In the genomic region with DNA sequence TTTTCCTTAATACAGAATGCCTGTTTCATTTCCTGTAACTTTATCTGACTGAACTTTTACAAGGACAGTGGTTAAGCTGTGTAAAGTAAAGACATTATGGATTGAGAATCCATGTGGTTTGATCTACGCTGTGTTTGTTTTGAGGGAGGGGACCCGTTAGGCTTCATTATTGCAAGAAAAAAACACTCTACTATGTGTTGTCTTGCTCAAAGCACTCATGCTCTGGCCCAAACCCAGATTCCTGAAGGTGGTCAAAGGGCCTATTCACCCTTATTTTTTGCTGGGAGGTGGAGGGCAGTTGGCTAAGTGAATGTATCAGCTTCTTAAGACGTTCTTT, we compare ENCODE assay signal across 17 cellular contexts. TPM values are rescaled to one million over a fixed set of nuclear protein-coding genes. Genes with fewer than 3 reads are reported as not detected.
A peak's percentile ranks its signal among the peaks of the same experiment; 100 is the strongest.
DNase-seq lines count a peak whose midpoint lies in the region; ATAC-seq and TF ChIP-seq lines count a peak whose summit lies in the region.
"Had no signal": no experiment of that assay in that cellular context is flagged by ENCODE, and none has a peak within 500 bp of the region (broad histone marks: within the 10 kb centered on the region; RNA-seq: fewer than 3 reads in every experiment).

No MANE protein-coding gene starts in this region.

- H3K27ac Mint-ChIP-seq in WTC11 = peak overlapping the region; percentile 71

- no peaks in the 10 kb centered on the region for H3K4me1 Mint-ChIP-seq in WTC11

- H3K4me1 ChIP-seq in cardiac muscle cell (ENCODE audit: low read depth) (peaks cover 33% of the 10 kb centered on the region), gastrocnemius medialis (peaks cover 64 to 88% of the 10 kb centered on the region in 2 donors)
- H3K4me1 ChIP-seq: BE2C had no signal

- H3K9me3 Mint-ChIP-seq in WTC11 = no peaks in the 10 kb centered on the region

- intact Hi-C loops in Right ventricle myocardium superior (cut with DNase I) (no loop called here), gastrocnemius medialis (cut with DNase I; ENCODE audit: low total_unique reads) (no loop called here)

- ATAC-seq in Right ventricle myocardium superior (ENCODE audit: poor library complexity) (no peak), WTC11 (no peak), gastrocnemius medialis (no peak)
- ATAC-seq: K562 had no signal

- POLR2A ChIA-PET in WTC11 (lab: Charles Lee) = no interaction called here

- H3K4me3 Mint-ChIP-seq in WTC11 = no peak overlapping the region
- H3K4me3 Mint-ChIP-seq: CD4-positive, alpha-beta memory T cell had no signal

- H3K9me3 ChIP-seq in cardiac muscle cell (ENCODE audit: low read depth) = no peaks in the 10 kb centered on the region
- H3K9me3 ChIP-seq in gastrocnemius medialis = no peaks in the 10 kb centered on the region
- H3K9me3 ChIP-seq: BE2C, HAP-1 had no signal

- no peak for DNase-seq in cardiac muscle cell (ENCODE audit: low read depth in 1 of 2, low spot score in 1 of 2)
- DNase-seq in Right ventricle myocardium superior = no peak
- DNase-seq in NCI-H69 (lab: John Stamatoyannopoulos, UW) = peak; percentile 87
- no peak for DNase-seq in WTC11 (ENCODE audit: low spot score)
- DNase-seq in gastrocnemius medialis = no peak
- DNase-seq in mucosa of gallbladder (ENCODE audit: low spot score) = no peak
- no peak for DNase-seq in OCI-M2 (lab: John Stamatoyannopoulos, UW; ENCODE audit: unreplicated experiment)
- DNase-seq: BE2C; CD4-positive, alpha-beta memory T cell; DND-41; NCI-H1436; NCI-H2227 treated with DMSO at 0.1 percent for 48 hours; NCI-H524; OCI-M1 had no signal

- H3K27me3 Mint-ChIP-seq in WTC11 (ENCODE audit: low read depth) = no peaks in the 10 kb centered on the region
- H3K27me3 Mint-ChIP-seq: CD4-positive, alpha-beta memory T cell had no signal

- TF ChIP-seq CTCF in cardiac muscle cell (IDR thresholded peaks at IDR 0.05; ENCODE audit: low read depth, low read length) (no peak), WTC11 (IDR thresholded peaks at IDR 0.05) (no peak), gastrocnemius medialis (IDR thresholded peaks at IDR 0.05 in 4 of 5, conservative IDR thresholded peaks at IDR 0.05 in 1 of 5) (no peak)

- TF ChIP-seq POLR2A in gastrocnemius medialis (IDR thresholded peaks at IDR 0.05) = no peak

- in situ Hi-C loops in gastrocnemius medialis (cut with MboI; ENCODE audit: low sequenced_read_pairs in 4 of 4) = no loop called here

- no peaks in the 10 kb centered on the region for H3K27me3 ChIP-seq in cardiac muscle cell
- no peaks in the 10 kb centered on the region for H3K27me3 ChIP-seq in gastrocnemius medialis
- H3K27me3 ChIP-seq: BE2C had no signal

- CTCF ChIA-PET in WTC11 (lab: Charles Lee) = interaction anchor here (0.9 kb wide), 1 partner anchor 41 kb away, joined by 3 read pairs; no protein-coding TSS in a partner anchor

- H3K27ac ChIP-seq in cardiac muscle cell (peak overlapping the region; percentile 13), gastrocnemius medialis (peak overlapping the region; percentile 42 to 99 (median 76))
- H3K27ac ChIP-seq: RWPE1 had no signal

- no peak overlapping the region for H3K4me3 ChIP-seq in cardiac muscle cell
- H3K4me3 ChIP-seq in gastrocnemius medialis = no peak overlapping the region
- H3K4me3 ChIP-seq: HAP-1, K562 had no signal

- H3K36me3 ChIP-seq in cardiac muscle cell (peaks cover 29% of the 10 kb centered on the region), gastrocnemius medialis (peaks cover 0 to 43% of the 10 kb centered on the region in 2 donors)

- H3K36me3 Mint-ChIP-seq in WTC11 = peaks cover 8% of the 10 kb centered on the region

TF ChIP-seq in WTC11, 78 proteins besides CTCF, POLR2A, EP300 and RAD21 (continues in another document):
- TF ChIP-seq, protein P1, sequence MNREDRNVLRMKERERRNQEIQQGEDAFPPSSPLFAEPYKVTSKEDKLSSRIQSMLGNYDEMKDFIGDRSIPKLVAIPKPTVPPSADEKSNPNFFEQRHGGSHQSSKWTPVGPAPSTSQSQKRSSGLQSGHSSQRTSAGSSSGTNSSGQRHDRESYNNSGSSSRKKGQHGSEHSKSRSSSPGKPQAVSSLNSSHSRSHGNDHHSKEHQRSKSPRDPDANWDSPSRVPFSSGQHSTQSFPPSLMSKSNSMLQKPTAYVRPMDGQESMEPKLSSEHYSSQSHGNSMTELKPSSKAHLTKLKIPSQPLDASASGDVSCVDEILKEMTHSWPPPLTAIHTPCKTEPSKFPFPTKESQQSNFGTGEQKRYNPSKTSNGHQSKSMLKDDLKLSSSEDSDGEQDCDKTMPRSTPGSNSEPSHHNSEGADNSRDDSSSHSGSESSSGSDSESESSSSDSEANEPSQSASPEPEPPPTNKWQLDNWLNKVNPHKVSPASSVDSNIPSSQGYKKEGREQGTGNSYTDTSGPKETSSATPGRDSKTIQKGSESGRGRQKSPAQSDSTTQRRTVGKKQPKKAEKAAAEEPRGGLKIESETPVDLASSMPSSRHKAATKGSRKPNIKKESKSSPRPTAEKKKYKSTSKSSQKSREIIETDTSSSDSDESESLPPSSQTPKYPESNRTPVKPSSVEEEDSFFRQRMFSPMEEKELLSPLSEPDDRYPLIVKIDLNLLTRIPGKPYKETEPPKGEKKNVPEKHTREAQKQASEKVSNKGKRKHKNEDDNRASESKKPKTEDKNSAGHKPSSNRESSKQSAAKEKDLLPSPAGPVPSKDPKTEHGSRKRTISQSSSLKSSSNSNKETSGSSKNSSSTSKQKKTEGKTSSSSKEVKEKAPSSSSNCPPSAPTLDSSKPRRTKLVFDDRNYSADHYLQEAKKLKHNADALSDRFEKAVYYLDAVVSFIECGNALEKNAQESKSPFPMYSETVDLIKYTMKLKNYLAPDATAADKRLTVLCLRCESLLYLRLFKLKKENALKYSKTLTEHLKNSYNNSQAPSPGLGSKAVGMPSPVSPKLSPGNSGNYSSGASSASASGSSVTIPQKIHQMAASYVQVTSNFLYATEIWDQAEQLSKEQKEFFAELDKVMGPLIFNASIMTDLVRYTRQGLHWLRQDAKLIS (CRISPR knock-in tag; IDR thresholded peaks at IDR 0.05; ENCODE audit: borderline replicate concordance) = no peak
- TF ChIP-seq, protein P2, sequence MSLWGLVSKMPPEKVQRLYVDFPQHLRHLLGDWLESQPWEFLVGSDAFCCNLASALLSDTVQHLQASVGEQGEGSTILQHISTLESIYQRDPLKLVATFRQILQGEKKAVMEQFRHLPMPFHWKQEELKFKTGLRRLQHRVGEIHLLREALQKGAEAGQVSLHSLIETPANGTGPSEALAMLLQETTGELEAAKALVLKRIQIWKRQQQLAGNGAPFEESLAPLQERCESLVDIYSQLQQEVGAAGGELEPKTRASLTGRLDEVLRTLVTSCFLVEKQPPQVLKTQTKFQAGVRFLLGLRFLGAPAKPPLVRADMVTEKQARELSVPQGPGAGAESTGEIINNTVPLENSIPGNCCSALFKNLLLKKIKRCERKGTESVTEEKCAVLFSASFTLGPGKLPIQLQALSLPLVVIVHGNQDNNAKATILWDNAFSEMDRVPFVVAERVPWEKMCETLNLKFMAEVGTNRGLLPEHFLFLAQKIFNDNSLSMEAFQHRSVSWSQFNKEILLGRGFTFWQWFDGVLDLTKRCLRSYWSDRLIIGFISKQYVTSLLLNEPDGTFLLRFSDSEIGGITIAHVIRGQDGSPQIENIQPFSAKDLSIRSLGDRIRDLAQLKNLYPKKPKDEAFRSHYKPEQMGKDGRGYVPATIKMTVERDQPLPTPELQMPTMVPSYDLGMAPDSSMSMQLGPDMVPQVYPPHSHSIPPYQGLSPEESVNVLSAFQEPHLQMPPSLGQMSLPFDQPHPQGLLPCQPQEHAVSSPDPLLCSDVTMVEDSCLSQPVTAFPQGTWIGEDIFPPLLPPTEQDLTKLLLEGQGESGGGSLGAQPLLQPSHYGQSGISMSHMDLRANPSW (CRISPR knock-in tag; conservative IDR thresholded peaks at IDR 0.05; ENCODE audit: low read depth) = no peak
- TF ChIP-seq ZNF423 (CRISPR knock-in tag; IDR thresholded peaks at IDR 0.05) (no peak), FOXK1 (CRISPR knock-in tag; IDR thresholded peaks at IDR 0.05) (no peak), CREB1 (CRISPR knock-in tag; IDR thresholded peaks at IDR 0.05) (no peak), ELF4 (CRISPR knock-in tag; IDR thresholded peaks at IDR 0.05; ENCODE audit: low read depth) (no peak), CREM (CRISPR knock-in tag; IDR thresholded peaks at IDR 0.05) (no peak), TP53 (CRISPR knock-in tag; IDR thresholded peaks at IDR 0.05) (no peak)

RNA-seq across cellular contexts. Expression of a gene that starts 11.9 kb away (rescaled TPM):
- total RNA-seq in cardiac muscle cell (107 and 122 TPM in 2 replicates), Right ventricle myocardium superior (242 TPM), WTC11 (2021) (151 to 160 TPM (median 155 TPM) in 3 replicates), gastrocnemius medialis (100 to 1,000 TPM; 152 to 282 (median 247) TPM), mucosa of gallbladder (195 TPM)
- polyA plus RNA-seq in cardiac muscle cell = 210 and 227 TPM in 2 replicates

RNA-seq across cellular contexts. Expression of a gene that starts 17.1 kb away (rescaled TPM):
- total RNA-seq in cardiac muscle cell (61.8 and 67.2 TPM in 2 replicates), Right ventricle myocardium superior (44.0 TPM), WTC11 (2021) (35.1 to 44.9 TPM (median 44.5 TPM) in 3 replicates), gastrocnemius medialis (10 to 100 TPM; 34.5 to 47.3 (median 39.2) TPM), mucosa of gallbladder (31.6 TPM)
- polyA plus RNA-seq in cardiac muscle cell = 99.3 and 112 TPM in 2 replicates

RNA-seq across cellular contexts. Expression of a gene that starts 35.2 kb away (rescaled TPM):
- total RNA-seq in cardiac muscle cell (27.9 and 32.8 TPM in 2 replicates), Right ventricle myocardium superior (40.9 TPM), WTC11 (2021) (53.9 to 57.7 TPM (median 54.7 TPM) in 3 replicates), gastrocnemius medialis (10 to 100 TPM; 12.2 to 23.3 (median 15.2) TPM), mucosa of gallbladder (50.9 TPM)
- 59.2 and 75.3 TPM in 2 replicates for polyA plus RNA-seq in cardiac muscle cell

RNA-seq across cellular contexts. Expression of a gene that starts 50.1 kb away (rescaled TPM):
- total RNA-seq in cardiac muscle cell = 186 and 248 TPM in 2 replicates
- 534 and 546 TPM in 2 replicates for polyA plus RNA-seq in cardiac muscle cell
- 154 TPM for total RNA-seq in Right ventricle myocardium superior
- 327 to 470 TPM (median 463 TPM) in 3 replicates for total RNA-seq in WTC11 (2021)
- total RNA-seq in gastrocnemius medialis = 10 to 100 TPM; 16.7 to 45.0 (median 32.6) TPM
- total RNA-seq in mucosa of gallbladder = 393 TPM
